23 cellular contexts compared by ENCODE assay signal in genomic region chr1:113788802-113789201, GRCh38. TPM values are rescaled to one million over a fixed set of nuclear protein-coding genes. Genes with fewer than 3 reads are reported as not detected.
DNase-seq lines count a peak whose midpoint lies in the region; ATAC-seq, FAIRE-seq and TF ChIP-seq lines count a peak whose summit lies in the region.
"Had no signal": no experiment of that assay in that cellular context is flagged by ENCODE, and none has a peak within 500 bp of the region (broad histone marks: within the 10 kb centered on the region; RNA-seq: fewer than 3 reads in every experiment).

No MANE protein-coding gene starts in this region.

- DNase-seq in CD4-positive, alpha-beta T cell: no peak
- no peak for DNase-seq in CD8-positive, alpha-beta T cell
- DNase-seq in K562 (ENCODE audit: extremely low read depth in 1 of 4, low spot score in 3 of 4) (no peak), HepG2 (ENCODE audit: low spot score) (no peak), HK-2 (ENCODE audit: unreplicated experiment) (no peak), testis (no peak), NCI-H2227 treated with DMSO at 0.1 percent for 48 hours (lab: John Stamatoyannopoulos, UW) (no peak)
- DNase-seq: C1 segment of cervical spinal cord, COR-L47, DMS53, H7, MG63, NCI-H1105 treated with DMSO at 0.1 percent for 48 hours, NCI-H146, NCI-H1930, NCI-H2107, NCI-H446, NCI-H524 treated with DMSO at 0.1 percent for 48 hours, PC-9, SJCRH30 had no signal

- no peaks in the 10 kb centered on the region for H3K9me3 Mint-ChIP-seq in CD4-positive, alpha-beta T cell
- no peaks in the 10 kb centered on the region for H3K9me3 Mint-ChIP-seq in CD8-positive, alpha-beta T cell

- peaks cover 42% of the 10 kb centered on the region for H3K4me1 ChIP-seq in CD8-positive, alpha-beta T cell (ENCODE audit: insufficient read depth, low read length)
- H3K4me1 ChIP-seq in K562 (replicated peaks in 1 of 2; ENCODE audit: control insufficient read depth in 2 of 2, insufficient read depth in 2 of 2, low read length in 2 of 2) (peaks cover 0 to 17% of the 10 kb centered on the region in 2 experiments; a peak in 3 of 5 replicates), HepG2 (ENCODE audit: insufficient read depth, low read length) (peaks cover 35% of the 10 kb centered on the region), testis (peaks cover 2% of the 10 kb centered on the region)
- H3K4me1 ChIP-seq: SJCRH30 had no signal

- H3K4me3 Mint-ChIP-seq in CD4-positive, alpha-beta T cell: no peak overlapping the region
- H3K4me3 Mint-ChIP-seq in CD8-positive, alpha-beta T cell: no peak overlapping the region

- ATAC-seq in CD4-positive, alpha-beta T cell (ENCODE audit: poor library complexity): no peak
- no peak for ATAC-seq in CD8-positive, alpha-beta T cell
- ATAC-seq in K562 (0 out of 3 replicates have a peak, but pooled peaks have one; percentile 8), HepG2 (no peak)
- ATAC-seq: Right ventricle myocardium inferior, SK-N-SH treated with all-trans-retinoic acid at 6 μM for 48 hours had no signal

- TF ChIP-seq POLR2A in K562 (conservative IDR thresholded peaks at IDR 0.05): no peak
- TF ChIP-seq POLR2A in HepG2 (IDR thresholded peaks at IDR 0.05; ENCODE audit: insufficient read depth in 1 of 2, low read depth in 2 of 2, low read length in 2 of 2): no peak
- TF ChIP-seq POLR2A in testis (IDR thresholded peaks at IDR 0.05): no peak

- no peak for TF ChIP-seq CTCF in CD4-positive, alpha-beta T cell (IDR thresholded peaks at IDR 0.05)
- no peak for TF ChIP-seq CTCF in CD8-positive, alpha-beta T cell (IDR thresholded peaks at IDR 0.05)
- TF ChIP-seq CTCF in K562 (IDR thresholded peaks at IDR 0.05 in 2 of 3, conservative IDR thresholded peaks at IDR 0.05 in 1 of 3; ENCODE audit: insufficient read depth in 2 of 3, low read depth in 1 of 3, low read length in 3 of 3) (no peak), HepG2 (CRISPR knock-in tag; IDR thresholded peaks at IDR 0.05) (no peak), testis (IDR thresholded peaks at IDR 0.05) (no peak)

- FAIRE-seq in K562 (lab: Jason Lieb, UNC): no peak
- FAIRE-seq in HepG2 (lab: Jason Lieb, UNC): no peak
- FAIRE-seq: GM18507 had no signal

- H4K20me1 ChIP-seq in K562 (replicated peaks; ENCODE audit: control insufficient read depth, insufficient read depth, low read length): peaks cover 8% of the 10 kb centered on the region; the same call in 1 of the 2 replicates
- H4K20me1 ChIP-seq in HepG2 (ENCODE audit: insufficient read depth, low read length): peaks cover 4% of the 10 kb centered on the region

- 69% methylated on average over 3 of the region's 3 CpGs for WGBS in K562 (ENCODE audit: insufficient coverage, low coverage, missing lambda C conversion rate)
- 61% methylated on average over 3 of the region's 3 CpGs for WGBS in HepG2 (ENCODE audit: low lambda C conversion rate)
- 80 to 95% methylated on average over 3 of the region's 3 CpGs for WGBS in testis, 2 donors

- TF ChIP-seq RAD21 in K562 (CRISPR knock-in tag; conservative IDR thresholded peaks at IDR 0.05 in 1 of 2, IDR thresholded peaks at IDR 0.05 in 1 of 2): no peak
- TF ChIP-seq RAD21 in HepG2 (CRISPR knock-in tag; IDR thresholded peaks at IDR 0.05): no peak

- no peak overlapping the region for H3K4me3 ChIP-seq in CD8-positive, alpha-beta T cell (ENCODE audit: low read depth, low read length)
- H3K4me3 ChIP-seq in K562: no peak overlapping the region
- H3K4me3 ChIP-seq in HepG2 (replicated peaks in 1 of 3; ENCODE audit: insufficient read depth in 1 of 3, low read depth in 2 of 3, low read length in 3 of 3): no peak overlapping the region
- no peak overlapping the region for H3K4me3 ChIP-seq in testis
- H3K4me3 ChIP-seq: MG63, PC-9, SJCRH30 had no signal

- peaks cover 44% of the 10 kb centered on the region for H3K36me3 Mint-ChIP-seq in CD4-positive, alpha-beta T cell (ENCODE audit: low read depth)
- H3K36me3 Mint-ChIP-seq in CD8-positive, alpha-beta T cell: peaks cover 25% of the 10 kb centered on the region

- H3K27me3 ChIP-seq in CD4-positive, alpha-beta T cell (ENCODE audit: control insufficient read depth, insufficient read depth, low read length): no peaks in the 10 kb centered on the region
- H3K27me3 ChIP-seq in CD8-positive, alpha-beta T cell (ENCODE audit: insufficient read depth, low read length): no peaks in the 10 kb centered on the region
- H3K27me3 ChIP-seq in K562 (ENCODE audit: control insufficient read depth in 2 of 2, insufficient read depth in 2 of 2, low read length in 2 of 2): no peaks in the 10 kb centered on the region
- H3K27me3 ChIP-seq in HepG2 (ENCODE audit: control insufficient read depth in 1 of 2, insufficient read depth in 2 of 2, low read length in 2 of 2): no peaks in the 10 kb centered on the region
- H3K27me3 ChIP-seq in testis: no peaks in the 10 kb centered on the region
- H3K27me3 ChIP-seq: MG63, SJCRH30 had no signal

- H3K27ac Mint-ChIP-seq in CD4-positive, alpha-beta T cell: peak overlapping the region; percentile 53
- peak overlapping the region; percentile 46 for H3K27ac Mint-ChIP-seq in CD8-positive, alpha-beta T cell

- in situ Hi-C loops in K562 (cut with MboI): no loop called here
- in situ Hi-C loops in HepG2 (cut with HindIII; ENCODE audit: extremely low pct_ligation_motif_present, low pct_unique_long_range_greater_than_20kb): no loop called here

- no peak overlapping the region for H3K27ac ChIP-seq in CD4-positive, alpha-beta T cell (ENCODE audit: low read depth, low read length)
- H3K27ac ChIP-seq in CD8-positive, alpha-beta T cell (ENCODE audit: low read depth, low read length): no peak overlapping the region
- no peak overlapping the region for H3K27ac ChIP-seq in K562 (ENCODE audit: extremely low read depth, low read depth, low read length)
- no peak overlapping the region for H3K27ac ChIP-seq in HepG2 (ENCODE audit: extremely low read length, insufficient read depth, low read length)
- H3K27ac ChIP-seq in testis: no peak overlapping the region
- H3K27ac ChIP-seq: PC-9, SJCRH30 had no signal

- H3K9me3 ChIP-seq in CD4-positive, alpha-beta T cell (ENCODE audit: control insufficient read depth, low read length): no peaks in the 10 kb centered on the region
- H3K9me3 ChIP-seq in CD8-positive, alpha-beta T cell (ENCODE audit: low read length): no peaks in the 10 kb centered on the region
- H3K9me3 ChIP-seq in K562 (replicated peaks; ENCODE audit: control insufficient read depth, insufficient read depth, low read depth, low read length) (no peaks in the 10 kb centered on the region), HepG2 (ENCODE audit: low read length) (no peaks in the 10 kb centered on the region), testis (no peaks in the 10 kb centered on the region)
- H3K9me3 ChIP-seq: MG63 had no signal

- no peaks in the 10 kb centered on the region for H3K27me3 Mint-ChIP-seq in CD4-positive, alpha-beta T cell
- H3K27me3 Mint-ChIP-seq in CD8-positive, alpha-beta T cell (ENCODE audit: low read depth): no peaks in the 10 kb centered on the region

- H3K79me2 ChIP-seq in K562 (ENCODE audit: control insufficient read depth, insufficient read depth, low read length): peaks cover 94% of the 10 kb centered on the region
- peaks cover 40% of the 10 kb centered on the region for H3K79me2 ChIP-seq in HepG2 (ENCODE audit: insufficient read depth, low read length)

- TF ChIP-seq EP300 in K562 (IDR thresholded peaks at IDR 0.05; ENCODE audit: low read length): no peak
- TF ChIP-seq EP300 in HepG2 (IDR thresholded peaks at IDR 0.05; ENCODE audit: low read depth in 2 of 2, low read length in 2 of 2): no peak
- no peak for TF ChIP-seq EP300 in HepG2 (CRISPR knock-in tag; IDR thresholded peaks at IDR 0.05; ENCODE audit: borderline replicate concordance)

- no peaks in the 10 kb centered on the region for H3K9me1 ChIP-seq in K562 (ENCODE audit: control insufficient read depth, insufficient read depth, low read length)

- intact Hi-C loops in CD4-positive, alpha-beta T cell (cut with DNase I, micrococcal nuclease): no loop called here
- intact Hi-C loops in CD8-positive, alpha-beta T cell (cut with DNase I, micrococcal nuclease): loop anchor here in 1 of 2 experiments (10.0 kb wide), 1 partner anchor 1164 kb away; no protein-coding TSS in a partner anchor
- intact Hi-C loops in K562 (cut with micrococcal nuclease): no loop called here
- intact Hi-C loops in HepG2 (cut with micrococcal nuclease; ENCODE audit: unreplicated experiment): no loop called here
- intact Hi-C loops in testis (cut with DNase I; ENCODE audit: low total_unique reads): no loop called here

- peaks cover 82% of the 10 kb centered on the region for H3K4me1 Mint-ChIP-seq in CD4-positive, alpha-beta T cell (ENCODE audit: low read depth)
- H3K4me1 Mint-ChIP-seq in CD8-positive, alpha-beta T cell (ENCODE audit: low read depth): peaks cover 79% of the 10 kb centered on the region

- no peak overlapping the region for H3K9ac ChIP-seq in K562 (ENCODE audit: insufficient read depth in 1 of 2, low read depth in 2 of 2, low read length in 2 of 2)
- no peak overlapping the region for H3K9ac ChIP-seq in HepG2 (ENCODE audit: insufficient read depth, low read depth, low read length)

- BruUV-seq in K562 (replicated peaks; lab: Mats Ljungman, UMichigan) (no TSS peak), HepG2 (replicated peaks; lab: Mats Ljungman, UMichigan) (no TSS peak)

- H2AFZ ChIP-seq in K562 (ENCODE audit: low read depth, low read length) (no peak overlapping the region), HepG2 (ENCODE audit: low read length) (no peak overlapping the region)
- H2AFZ ChIP-seq: PC-9 had no signal

- no peaks in the 10 kb centered on the region for H3K36me3 ChIP-seq in CD8-positive, alpha-beta T cell (ENCODE audit: insufficient read depth, low read length)
- H3K36me3 ChIP-seq in K562 (ENCODE audit: control insufficient read depth, insufficient read depth, low read length): peaks cover 32% of the 10 kb centered on the region
- H3K36me3 ChIP-seq in HepG2 (replicated peaks in 1 of 2; ENCODE audit: control insufficient read depth in 1 of 2, insufficient read depth in 2 of 2, low read length in 2 of 2): peaks cover under 1 to 9% of the 10 kb centered on the region in 2 experiments; a peak in 2 of 5 replicates
- H3K36me3 ChIP-seq in testis (ENCODE audit: low read depth, missing control alignments): no peaks in the 10 kb centered on the region
- H3K36me3 ChIP-seq: SJCRH30 had no signal

- no peak overlapping the region for H3K4me2 ChIP-seq in K562 (ENCODE audit: insufficient read depth, low read length)
- H3K4me2 ChIP-seq in HepG2 (ENCODE audit: low read depth, low read length): no peak overlapping the region
- H3K4me2 ChIP-seq: PC-9 had no signal

- POLR2A ChIA-PET in CD4-positive, alpha-beta T cell (lab: Charles Lee): interaction anchor here (0.8 to 2.7 kb wide), 2 partner anchors 20 to 23 kb away, joined by 3 to 10 read pairs; partner anchors contain the start of gene RSBN1
- POLR2A ChIA-PET in CD8-positive, alpha-beta T cell (lab: Charles Lee): interaction anchor here (1.4 kb wide), 1 partner anchor 22 kb away, joined by 3 read pairs; no protein-coding TSS in a partner anchor
- POLR2A ChIA-PET in K562 (lab: Yijun Ruan, JAX) (interaction anchor here (0.8 to 2.0 kb wide), 6 partner anchors 8 to 23 kb away, joined by 3 to 7 read pairs (median 4); partner anchors contain the start of gene RSBN1), HepG2 (lab: Yijun Ruan, JAX) (interaction anchor here (0.5 kb wide), 1 partner anchor 29 kb away, joined by 3 read pairs; no protein-coding TSS in a partner anchor)

- CTCF ChIA-PET in CD4-positive, alpha-beta T cell (lab: Charles Lee): interaction anchor here (1.4 kb wide), 1 partner anchor 29 kb away, joined by 3 read pairs; no protein-coding TSS in a partner anchor
- CTCF ChIA-PET in CD8-positive, alpha-beta T cell (lab: Charles Lee): interaction anchor here (1.0 to 1.3 kb wide), 2 partner anchors 15 to 716 kb away, joined by 3 read pairs; partner anchors contain the start of gene LRIG2
- CTCF ChIA-PET in K562 (lab: Yijun Ruan, JAX; ENCODE audit: low intra/inter-chr PET ratio) (no interaction called here), HepG2 (lab: Yijun Ruan, JAX; ENCODE audit: low intra/inter-chr PET ratio, low total read pairs) (no interaction called here)

RNA-seq across cellular contexts. Expression of gene RSBN1, which starts 23.5 kb away (rescaled TPM):
- total RNA-seq in CD4-positive, alpha-beta T cell: 10 to 100 TPM; 44.2 to 44.6 TPM
- total RNA-seq in CD8-positive, alpha-beta T cell: 10 to 100 TPM; 36.8 to 37.6 TPM
- 20.7 and 44.4 TPM in 2 replicates for total RNA-seq in K562 (2011; cell fraction: chromatin; rRNA removed; ENCODE audit: low replicate concordance)
- total RNA-seq in K562 (2011; cell fraction: nucleolus; rRNA removed): 13.0 and 14.0 TPM in 2 replicates
- total RNA-seq in K562 (2011; cell fraction: nucleoplasm; rRNA removed): 15.7 and 19.8 TPM in 2 replicates
- total RNA-seq in K562 (2014; rRNA removed): 12.6 and 13.7 TPM in 2 replicates
- 15.4 and 17.2 TPM in 2 replicates for total RNA-seq in K562 (2014; rRNA removed; fragmentation: Illumina TruSeq; extraction: Trizol)
- 17.2 and 18.2 TPM in 2 replicates for total RNA-seq in K562 (2015; rRNA removed; fragmentation: Illumina TruSeq; extraction: Trizol)
- total RNA-seq in K562 (2021): 17.6 and 20.3 TPM in 2 replicates
- 20.7 and 24.3 TPM in 2 replicates for polyA plus RNA-seq in K562 (2011; rRNA removed)
- 8.9 and 9.2 TPM in 2 replicates for polyA plus RNA-seq in K562 (2011; cell fraction: cytosol; rRNA removed)
- polyA plus RNA-seq in K562 (2011; cell fraction: nucleus; rRNA removed): 13.6 and 25.6 TPM in 2 replicates
- 9.9 and 11.2 TPM in 2 replicates for polyA plus RNA-seq in K562 (2012)
- polyA plus RNA-seq in K562 (2014; fragmentation: Illumina TruSeq; extraction: Trizol): 12.2 and 12.6 TPM in 2 replicates
- polyA plus RNA-seq in K562 (2014; fragmentation: Nextera tagmentation; extraction: Ambion mirVana): 10 to 100 TPM in 1 of 2 experiments, 1 to 10 TPM in 1; 4.5 to 13.0 TPM
- 7.2 and 10.2 TPM in 2 replicates for polyA plus RNA-seq in K562 (2014; rRNA removed)
- 149 and 167 TPM in 2 replicates for polyA minus RNA-seq in K562 (2011; rRNA and poly(A)+ RNA removed)
- polyA minus RNA-seq in K562 (2011; cell fraction: cytosol; rRNA and poly(A)+ RNA removed): 21.8 and 29.6 TPM in 2 replicates
- polyA minus RNA-seq in K562 (2011; cell fraction: nucleus; rRNA and poly(A)+ RNA removed): 16.6 and 29.9 TPM in 2 replicates
- total RNA-seq in HepG2 (2016; rRNA removed; fragmentation: Illumina TruSeq; extraction: Trizol): 10.4 and 13.6 TPM in 2 replicates
- 1.2 and 1.3 TPM in 2 replicates for total RNA-seq in HepG2 (2016; cell fraction: cytosol; rRNA removed; fragmentation: Illumina TruSeq; extraction: Trizol; ENCODE audit: low read depth)
- total RNA-seq in HepG2 (2016; cell fraction: insoluble cytoplasmic fraction; rRNA removed; fragmentation: Illumina TruSeq; extraction: Trizol): 9.9 and 15.2 TPM in 2 replicates
- total RNA-seq in HepG2 (2016; cell fraction: membrane; rRNA removed; fragmentation: Illumina TruSeq; extraction: Trizol): 2.7 and 3.1 TPM in 2 replicates
- total RNA-seq in HepG2 (2016; cell fraction: nucleus; rRNA removed; fragmentation: Illumina TruSeq; extraction: Trizol): 9.1 TPM in 2 replicates
- 6.3 and 8.3 TPM in 2 replicates for polyA plus RNA-seq in HepG2 (2011; rRNA removed)
- polyA plus RNA-seq in HepG2 (2011; cell fraction: cytosol; rRNA removed): 3.2 and 4.8 TPM in 2 replicates
- polyA plus RNA-seq in HepG2 (2011; cell fraction: nucleus; rRNA removed): 5.5 and 7.9 TPM in 2 replicates
- polyA plus RNA-seq in HepG2 (2012): 5.8 and 8.9 TPM in 2 replicates
- polyA plus RNA-seq in HepG2 (2016; cell fraction: cytosol; fragmentation: Illumina TruSeq; extraction: Trizol; ENCODE audit: low read depth): 0.36 and 0.58 TPM in 2 replicates
- 6.3 and 7.1 TPM in 2 replicates for polyA plus RNA-seq in HepG2 (2016; cell fraction: insoluble cytoplasmic fraction; fragmentation: Illumina TruSeq; extraction: Trizol; ENCODE audit: low read depth)
- 0.86 and 1.1 TPM in 2 replicates for polyA plus RNA-seq in HepG2 (2016; cell fraction: membrane; fragmentation: Illumina TruSeq; extraction: Trizol; ENCODE audit: low read depth)
- polyA plus RNA-seq in HepG2 (2016; cell fraction: nucleus; fragmentation: Illumina TruSeq; extraction: Trizol; ENCODE audit: insufficient read depth, low read depth): 9.1 and 9.7 TPM in 2 replicates
- polyA minus RNA-seq in HepG2 (2011; rRNA and poly(A)+ RNA removed; ENCODE audit: low replicate concordance): 6.5 and 15.8 TPM in 2 replicates
- 17.4 and 18.9 TPM in 2 replicates for polyA minus RNA-seq in HepG2 (2011; cell fraction: cytosol; rRNA and poly(A)+ RNA removed)
- 20.1 and 31.0 TPM in 2 replicates for polyA minus RNA-seq in HepG2 (2011; cell fraction: nucleus; rRNA and poly(A)+ RNA removed)
- total RNA-seq in testis: 10 to 100 TPM; 28.5 to 32.5 TPM
- 27.5 TPM for polyA plus RNA-seq in testis (ENCODE audit: insufficient read depth, low read depth, low replicate concordance)

RNA-seq across cellular contexts. Expression of gene PHTF1, which starts 29.5 kb away (rescaled TPM):
- 1 to 10 TPM; 3.1 to 4.0 TPM for total RNA-seq in CD4-positive, alpha-beta T cell
- 1 to 10 TPM; 4.4 to 5.4 TPM for total RNA-seq in CD8-positive, alpha-beta T cell
- 44.6 and 91.3 TPM in 2 replicates for total RNA-seq in K562 (2011; cell fraction: chromatin; rRNA removed; ENCODE audit: low replicate concordance)
- 26.8 and 37.5 TPM in 2 replicates for total RNA-seq in K562 (2011; cell fraction: nucleolus; rRNA removed)
- 55.9 and 69.6 TPM in 2 replicates for total RNA-seq in K562 (2011; cell fraction: nucleoplasm; rRNA removed)
- total RNA-seq in K562 (2014; rRNA removed): 20.4 and 20.6 TPM in 2 replicates
- 28.8 and 32.0 TPM in 2 replicates for total RNA-seq in K562 (2014; rRNA removed; fragmentation: Illumina TruSeq; extraction: Trizol)
- 34.4 and 36.2 TPM in 2 replicates for total RNA-seq in K562 (2015; rRNA removed; fragmentation: Illumina TruSeq; extraction: Trizol)
- 26.9 and 28.8 TPM in 2 replicates for total RNA-seq in K562 (2021)
- 14.7 and 23.0 TPM in 2 replicates for polyA plus RNA-seq in K562 (2011; rRNA removed)
- 9.9 and 11.3 TPM in 2 replicates for polyA plus RNA-seq in K562 (2011; cell fraction: cytosol; rRNA removed)
- 12.9 and 14.7 TPM in 2 replicates for polyA plus RNA-seq in K562 (2011; cell fraction: nucleus; rRNA removed)
- polyA plus RNA-seq in K562 (2012): 22.7 and 25.8 TPM in 2 replicates
- polyA plus RNA-seq in K562 (2014; fragmentation: Illumina TruSeq; extraction: Trizol): 20.7 and 22.5 TPM in 2 replicates
- 10 to 100 TPM in 1 of 2 experiments, 1 to 10 TPM in 1; 8.4 to 10.8 TPM for polyA plus RNA-seq in K562 (2014; fragmentation: Nextera tagmentation; extraction: Ambion mirVana)
- polyA plus RNA-seq in K562 (2014; rRNA removed): 20.9 and 23.8 TPM in 2 replicates
- polyA minus RNA-seq in K562 (2011; rRNA and poly(A)+ RNA removed): 23.9 and 29.9 TPM in 2 replicates
- polyA minus RNA-seq in K562 (2011; cell fraction: cytosol; rRNA and poly(A)+ RNA removed): 11.5 and 15.3 TPM in 2 replicates
- 25.3 and 30.5 TPM in 2 replicates for polyA minus RNA-seq in K562 (2011; cell fraction: nucleus; rRNA and poly(A)+ RNA removed)
- total RNA-seq in HepG2 (2016; rRNA removed; fragmentation: Illumina TruSeq; extraction: Trizol): 15.3 and 19.7 TPM in 2 replicates
- 6.2 and 6.4 TPM in 2 replicates for total RNA-seq in HepG2 (2016; cell fraction: cytosol; rRNA removed; fragmentation: Illumina TruSeq; extraction: Trizol; ENCODE audit: low read depth)
- 17.4 and 17.7 TPM in 2 replicates for total RNA-seq in HepG2 (2016; cell fraction: insoluble cytoplasmic fraction; rRNA removed; fragmentation: Illumina TruSeq; extraction: Trizol)
- total RNA-seq in HepG2 (2016; cell fraction: membrane; rRNA removed; fragmentation: Illumina TruSeq; extraction: Trizol): 14.0 and 17.1 TPM in 2 replicates
- 21.1 and 24.3 TPM in 2 replicates for total RNA-seq in HepG2 (2016; cell fraction: nucleus; rRNA removed; fragmentation: Illumina TruSeq; extraction: Trizol)
- 5.0 and 5.7 TPM in 2 replicates for polyA plus RNA-seq in HepG2 (2011; rRNA removed)
- 2.9 and 3.6 TPM in 2 replicates for polyA plus RNA-seq in HepG2 (2011; cell fraction: cytosol; rRNA removed)
- polyA plus RNA-seq in HepG2 (2011; cell fraction: nucleus; rRNA removed): 8.5 and 9.2 TPM in 2 replicates
- 6.1 and 6.6 TPM in 2 replicates for polyA plus RNA-seq in HepG2 (2012)
- 2.7 and 4.4 TPM in 2 replicates for polyA plus RNA-seq in HepG2 (2016; cell fraction: cytosol; fragmentation: Illumina TruSeq; extraction: Trizol; ENCODE audit: low read depth)
- 10.9 and 12.2 TPM in 2 replicates for polyA plus RNA-seq in HepG2 (2016; cell fraction: insoluble cytoplasmic fraction; fragmentation: Illumina TruSeq; extraction: Trizol; ENCODE audit: low read depth)
- polyA plus RNA-seq in HepG2 (2016; cell fraction: membrane; fragmentation: Illumina TruSeq; extraction: Trizol; ENCODE audit: low read depth): 7.7 and 8.2 TPM in 2 replicates
- 25.8 and 27.4 TPM in 2 replicates for polyA plus RNA-seq in HepG2 (2016; cell fraction: nucleus; fragmentation: Illumina TruSeq; extraction: Trizol; ENCODE audit: insufficient read depth, low read depth)
- 7.0 and 22.6 TPM in 2 replicates for polyA minus RNA-seq in HepG2 (2011; rRNA and poly(A)+ RNA removed; ENCODE audit: low replicate concordance)
- 3.7 and 5.4 TPM in 2 replicates for polyA minus RNA-seq in HepG2 (2011; cell fraction: cytosol; rRNA and poly(A)+ RNA removed)
- polyA minus RNA-seq in HepG2 (2011; cell fraction: nucleus; rRNA and poly(A)+ RNA removed): 27.8 and 30.0 TPM in 2 replicates
- total RNA-seq in testis: 10 to 100 TPM; 29.2 to 46.4 TPM
- 61.7 TPM for polyA plus RNA-seq in testis (ENCODE audit: insufficient read depth, low read depth, low replicate concordance)

Comparison
In these comparisons a context has a peak if more than half of its experiments do, and no peak if none do; other contexts are left out.
1. CTCF ChIA-PET loops: an anchor here in CD4-positive, alpha-beta T cell (1.4 kb wide) and CD8-positive, alpha-beta T cell (1.0 to 1.3 kb wide); none called in K562 and HepG2.